In genomic region chr4:148284526-148285193, GRCh38 we compare ENCODE assay signal across 13 cellular contexts.
DNase-seq lines count a peak whose midpoint lies in the region; ATAC-seq and TF ChIP-seq lines count a peak whose summit lies in the region.
"Had no signal": no experiment of that assay in that cellular context is flagged by ENCODE, and none has a peak within 500 bp of the region (broad histone marks: within the 10 kb centered on the region; RNA-seq: fewer than 3 reads in every experiment).

No MANE protein-coding gene starts in this region.

- H3K4me3 ChIP-seq in IMR-90 (ENCODE audit: insufficient read depth, low read depth, low read length) = no peak overlapping the region
- H3K4me3 ChIP-seq in psoas muscle = no peak overlapping the region
- no peak overlapping the region for H3K4me3 ChIP-seq in gastroesophageal sphincter

- no peaks in the 10 kb centered on the region for H4K20me1 ChIP-seq in IMR-90 (ENCODE audit: insufficient read depth, low read length)

- peak; percentile 14; the same call in 1 of the 2 replicates for TF ChIP-seq CTCF in IMR-90 (conservative IDR thresholded peaks at IDR 0.05; ENCODE audit: low read depth, low read length)
- TF ChIP-seq CTCF in WTC11 (IDR thresholded peaks at IDR 0.05) = no peak
- TF ChIP-seq CTCF in psoas muscle (IDR thresholded peaks at IDR 0.05) = peak; percentile 49
- no peak for TF ChIP-seq CTCF in activated CD8-positive, alpha-beta T cell treated with anti-CD3 and anti-CD28 coated beads for 36 hours (IDR thresholded peaks at IDR 0.05)
- TF ChIP-seq CTCF in gastroesophageal sphincter (IDR thresholded peaks at IDR 0.05) = peak in 2 of 4 experiments; percentile 24 to 59

- POLR2A ChIA-PET in IMR-90 (lab: Charles Lee; ENCODE audit: unreplicated experiment) (no interaction called here), WTC11 (lab: Charles Lee) (no interaction called here)
- POLR2A ChIA-PET in activated CD8-positive, alpha-beta T cell treated with anti-CD3 and anti-CD28 coated beads for 36 hours (lab: Charles Lee) = no interaction called here

- H2AFZ ChIP-seq in IMR-90 (replicated peaks; ENCODE audit: low read length, poor library complexity) = no peak overlapping the region

- CTCF ChIA-PET in IMR-90 (lab: Yijun Ruan, JAX) = no interaction called here
- CTCF ChIA-PET in WTC11 (lab: Charles Lee) = no interaction called here
- CTCF ChIA-PET in activated CD8-positive, alpha-beta T cell treated with anti-CD3 and anti-CD28 coated beads for 36 hours (lab: Charles Lee) = interaction anchor here (0.8 kb wide), 1 partner anchor 134 kb away, joined by 4 read pairs; no protein-coding TSS in a partner anchor

- no TSS peak for BruUV-seq in IMR-90 (replicated peaks; lab: Mats Ljungman, UMichigan)

- no peaks in the 10 kb centered on the region for H3K4me1 ChIP-seq in IMR-90 (ENCODE audit: control insufficient read depth, insufficient read depth, low read length)
- peaks cover 37% of the 10 kb centered on the region for H3K4me1 ChIP-seq in psoas muscle
- H3K4me1 ChIP-seq in gastroesophageal sphincter = peaks cover 0 to 51% (median 0%) of the 10 kb centered on the region in 3 donors

- no peaks in the 10 kb centered on the region for H3K36me3 Mint-ChIP-seq in WTC11
- H3K36me3 Mint-ChIP-seq in activated CD8-positive, alpha-beta T cell treated with anti-CD3 and anti-CD28 coated beads for 36 hours (ENCODE audit: low read depth) = no peaks in the 10 kb centered on the region

- no peaks in the 10 kb centered on the region for H3K79me1 ChIP-seq in IMR-90 (ENCODE audit: low read depth in 1 of 2, low read length in 2 of 2)

- H3K23ac ChIP-seq in IMR-90 (ENCODE audit: low read depth, low read length) = no peak overlapping the region

- TF ChIP-seq POLR2A in IMR-90 (IDR thresholded peaks at IDR 0.05; ENCODE audit: low read depth, low read length) = no peak
- no peak for TF ChIP-seq POLR2A in gastroesophageal sphincter (IDR thresholded peaks at IDR 0.05)

- no peak overlapping the region for H3K4me3 Mint-ChIP-seq in WTC11
- H3K4me3 Mint-ChIP-seq in activated CD8-positive, alpha-beta T cell treated with anti-CD3 and anti-CD28 coated beads for 36 hours = no peak overlapping the region

- no peak overlapping the region for H3K18ac ChIP-seq in IMR-90 (ENCODE audit: low read depth, low read length)

- peak; percentile 34 for TF ChIP-seq RAD21 in IMR-90 (IDR thresholded peaks at IDR 0.05; ENCODE audit: low read length)

- H2BK5ac ChIP-seq in IMR-90 (ENCODE audit: low read depth, low read length, poor library complexity, severe bottlenecking) = no peak overlapping the region

- ATAC-seq in IMR-90 (ENCODE audit: low read depth) (no peak), WTC11 (peak; percentile 56), left cardiac atrium (peak; percentile 55 to 60), psoas muscle (peak; percentile 76 to 90 (median 86)), HG03469 (IDR thresholded peaks at IDR 0.05; ENCODE audit: unreplicated experiment) (no peak), gastroesophageal sphincter (no peak)
- no peak for ATAC-seq in activated CD8-positive, alpha-beta T cell treated with anti-CD3 and anti-CD28 coated beads for 36 hours

- no peak overlapping the region for H2AK9ac ChIP-seq in IMR-90 (replicated peaks; ENCODE audit: low read depth, low read length, poor library complexity)

- intact Hi-C loops in IMR-90 (cut with micrococcal nuclease) (no loop called here), left cardiac atrium (cut with DNase I) (loop anchor here in 1 of 2 donors (10.0 kb wide), 1 partner anchor 160 kb away; the partner anchor contains the start of gene NR3C2), psoas muscle (cut with DNase I) (loop anchor here (10.0 kb wide), 2 partner anchors 130 to 160 kb away; partner anchors contain the start of gene NR3C2 (in 1 of the 2))
- intact Hi-C loops in activated CD8-positive, alpha-beta T cell treated with anti-CD3 and anti-CD28 coated beads for 36 hours (cut with micrococcal nuclease) = no loop called here

- H3K9me3 ChIP-seq in IMR-90 (ENCODE audit: control insufficient read depth, insufficient read depth, low read length) (no peaks in the 10 kb centered on the region), psoas muscle (no peaks in the 10 kb centered on the region), gastroesophageal sphincter (no peaks in the 10 kb centered on the region)

- H3K36me3 ChIP-seq in IMR-90 (ENCODE audit: control insufficient read depth, insufficient read depth, low read length) (no peaks in the 10 kb centered on the region), psoas muscle (ENCODE audit: insufficient read depth in 1 of 2, low read depth in 1 of 2) (no peaks in the 10 kb centered on the region), gastroesophageal sphincter (no peaks in the 10 kb centered on the region)

- H3K27me3 Mint-ChIP-seq in WTC11 (ENCODE audit: low read depth) = no peaks in the 10 kb centered on the region
- no peaks in the 10 kb centered on the region for H3K27me3 Mint-ChIP-seq in activated CD8-positive, alpha-beta T cell treated with anti-CD3 and anti-CD28 coated beads for 36 hours

- H3K4me1 Mint-ChIP-seq in WTC11 = peaks cover 4% of the 10 kb centered on the region
- peaks cover 27% of the 10 kb centered on the region for H3K4me1 Mint-ChIP-seq in activated CD8-positive, alpha-beta T cell treated with anti-CD3 and anti-CD28 coated beads for 36 hours (ENCODE audit: low read depth)

- dilution Hi-C loops in IMR-90 (cut with HindIII; ENCODE audit: low sequenced_read_pairs, unreplicated experiment) = no loop called here

- H3K9ac ChIP-seq in IMR-90 (ENCODE audit: low read depth, low read length) = no peak overlapping the region

- H3K4me2 ChIP-seq in IMR-90 (ENCODE audit: low read depth, low read length) = no peak overlapping the region

- H3K27ac Mint-ChIP-seq in WTC11 = no peak overlapping the region
- H3K27ac Mint-ChIP-seq in activated CD8-positive, alpha-beta T cell treated with anti-CD3 and anti-CD28 coated beads for 36 hours = no peak overlapping the region

- H4K8ac ChIP-seq in IMR-90 (ENCODE audit: low read depth in 2 of 2, low read length in 2 of 2) = no peak overlapping the region

- no CpG with 5 or more reads among the region's 3 CpGs for WGBS in IMR-90 (ENCODE audit: extremely low coverage in 2 of 2, insufficient read length in 1 of 2), 2 experiments
- 36 to 59% (median 47%) methylated on average over 3 of the region's 3 CpGs for WGBS in psoas muscle, 3 donors
- WGBS in gastroesophageal sphincter (ENCODE audit: low coverage in 1 of 2), 2 donors = 88% methylated on average over 1 of the region's 3 CpGs; no CpG with 5 or more reads in 1 of the 2 donors

- H4K5ac ChIP-seq in IMR-90 (ENCODE audit: low read depth, low read length) = no peak overlapping the region

- no peak overlapping the region for H3K4ac ChIP-seq in IMR-90 (ENCODE audit: low read depth, low read length)

- no peak overlapping the region for H2BK20ac ChIP-seq in IMR-90 (ENCODE audit: low read depth, low read length)

- in situ Hi-C loops in IMR-90 (cut with MboI; ENCODE audit: low sequenced_read_pairs) = no loop called here

- no peak for DNase-seq in IMR-90
- DNase-seq in WTC11 (ENCODE audit: low spot score) = no peak
- DNase-seq in left cardiac atrium = no peak
- no peak for DNase-seq in psoas muscle
- no peak for DNase-seq in activated CD8-positive, alpha-beta memory T cell treated with anti-CD3 and anti-CD28 coated beads for 24 hours
- no peak for DNase-seq in activated CD8-positive, alpha-beta T cell treated with anti-CD3 and anti-CD28 coated beads for 36 hours
- DNase-seq: activated naive CD4-positive, alpha-beta T cell; kidney glomerular epithelial cell; NCI-H1092 treated with DMSO at 0.1 percent for 48 hours; NCI-H510A treated with DMSO at 0.1 percent for 48 hours had no signal

- H3K9me1 ChIP-seq in IMR-90 (ENCODE audit: insufficient read depth, low read length) = no peaks in the 10 kb centered on the region

- H3K27ac ChIP-seq in IMR-90 (ENCODE audit: insufficient read depth, low read length) (no peak overlapping the region), psoas muscle (peak overlapping the region; percentile 38), gastroesophageal sphincter (no peak overlapping the region)
- H3K27ac ChIP-seq: HL-60 had no signal

- H3K56ac ChIP-seq in IMR-90 (ENCODE audit: extremely low read depth, insufficient read depth, low read length) = no peak overlapping the region

- H4K91ac ChIP-seq in IMR-90 (ENCODE audit: insufficient read depth, low read depth, low read length) = no peak overlapping the region

- H3K27me3 ChIP-seq in IMR-90 (ENCODE audit: control insufficient read depth, insufficient read depth, low read length) (no peaks in the 10 kb centered on the region), psoas muscle (ENCODE audit: insufficient read depth in 3 of 3, low read length in 2 of 3) (no peaks in the 10 kb centered on the region), gastroesophageal sphincter (no peaks in the 10 kb centered on the region)

- H3K14ac ChIP-seq in IMR-90 (replicated peaks; ENCODE audit: low read depth, low read length) = no peak overlapping the region

- no peak overlapping the region for H2BK15ac ChIP-seq in IMR-90 (ENCODE audit: low read depth, low read length)

- TF ChIP-seq EP300 in gastroesophageal sphincter (IDR thresholded peaks at IDR 0.05) = no peak

- H3K9me3 Mint-ChIP-seq in WTC11 = no peaks in the 10 kb centered on the region
- H3K9me3 Mint-ChIP-seq in activated CD8-positive, alpha-beta T cell treated with anti-CD3 and anti-CD28 coated beads for 36 hours = no peaks in the 10 kb centered on the region

- no peak overlapping the region for H2AK5ac ChIP-seq in IMR-90 (ENCODE audit: low read depth, low read length)

- H2BK120ac ChIP-seq in IMR-90 (ENCODE audit: low read depth, low read length) = no peak overlapping the region

TF ChIP-seq in IMR-90, 13 proteins besides CTCF, POLR2A, EP300 and RAD21 (continues in another document):
- no peak for TF ChIP-seq RFX5 (IDR thresholded peaks at IDR 0.05; ENCODE audit: low read depth, low read length)

TF ChIP-seq in WTC11, 78 proteins besides CTCF, POLR2A, EP300 and RAD21 (continues in another document):
- no peak for TF ChIP-seq FOXP1 (CRISPR knock-in tag; IDR thresholded peaks at IDR 0.05; ENCODE audit: borderline replicate concordance)
- no peak for TF ChIP-seq PREB (CRISPR knock-in tag; IDR thresholded peaks at IDR 0.05; ENCODE audit: borderline replicate concordance)
- TF ChIP-seq IRF2 (CRISPR knock-in tag; IDR thresholded peaks at IDR 0.05; ENCODE audit: borderline replicate concordance, low read depth) = no peak

Comparison
In these comparisons a context has a peak if more than half of its experiments do, and no peak if none do; other contexts are left out.
1. ATAC-seq: peak in WTC11 (single experiment), left cardiac atrium (2 of 2) and psoas muscle (4 of 4); none in IMR-90 (single experiment), HG03469 (single experiment), activated CD8-positive, alpha-beta T cell treated with anti-CD3 and anti-CD28 coated beads for 36 hours (single experiment) and gastroesophageal sphincter (single experiment).
2. CTCF ChIP-seq: peak in IMR-90 (single experiment) and psoas muscle (single experiment); none in WTC11 (single experiment) and activated CD8-positive, alpha-beta T cell treated with anti-CD3 and anti-CD28 coated beads for 36 hours (single experiment).
3. intact Hi-C loops: an anchor here in psoas muscle (10.0 kb wide); none called in IMR-90 and activated CD8-positive, alpha-beta T cell treated with anti-CD3 and anti-CD28 coated beads for 36 hours.